Comparison of ENCODE assay signal across 8 cellular contexts in genomic region chr6:32944265-32944664, GRCh38. TPM values are rescaled to one million over a fixed set of nuclear protein-coding genes. Genes with fewer than 3 reads are reported as not detected.
DNase-seq lines count a peak whose midpoint lies in the region; ATAC-seq and TF ChIP-seq lines count a peak whose summit lies in the region.

No MANE protein-coding gene starts in this region.

- H3K4me1 ChIP-seq in right cardiac atrium (ENCODE audit: control insufficient read depth, insufficient read depth, low read length), result peaks cover 2% of the 10 kb centered on the region
- H3K4me1 ChIP-seq in mesendoderm (ENCODE audit: control insufficient read depth, low read depth, low read length), result no peaks in the 10 kb centered on the region

- no peaks in the 10 kb centered on the region for H3K79me1 ChIP-seq in mesendoderm (ENCODE audit: low read length)

- H2AFZ ChIP-seq in SU-DHL-6 (ENCODE audit: low read depth, low read length, severe bottlenecking), result no peak overlapping the region

- TF ChIP-seq CTCF in SU-DHL-6 (IDR thresholded peaks at IDR 0.05; ENCODE audit: insufficient read depth, low read length, poor library complexity, severe bottlenecking), result no peak

- peaks cover 38% of the 10 kb centered on the region for H3K79me2 ChIP-seq in SU-DHL-6 (ENCODE audit: insufficient read depth, low read length)
- no peaks in the 10 kb centered on the region for H3K79me2 ChIP-seq in mesendoderm (ENCODE audit: control insufficient read depth, insufficient read depth, low read length)

- ATAC-seq in GM19025 (IDR thresholded peaks at IDR 0.05; ENCODE audit: low read depth, unreplicated experiment) (peak; percentile 35), HG02973 (IDR thresholded peaks at IDR 0.05; ENCODE audit: unreplicated experiment) (peak; percentile 40), right cardiac atrium (peak; percentile 31 to 47), HG03457 (IDR thresholded peaks at IDR 0.05; ENCODE audit: unreplicated experiment) (no peak)

- H3K4me2 ChIP-seq in SU-DHL-6 (ENCODE audit: low read depth, low read length, poor library complexity, severe bottlenecking) (peak overlapping the region; percentile 72), mesendoderm (ENCODE audit: low read length) (no peak overlapping the region)

- H4K20me1 ChIP-seq in SU-DHL-6 (ENCODE audit: low read depth, low read length), result no peaks in the 10 kb centered on the region

- H3K9me3 ChIP-seq in SU-DHL-6 (ENCODE audit: insufficient read depth, low read length), result no peaks in the 10 kb centered on the region
- no peaks in the 10 kb centered on the region for H3K9me3 ChIP-seq in right cardiac atrium (ENCODE audit: control insufficient read depth, low read length)

- H3K4ac ChIP-seq in mesendoderm (ENCODE audit: low read depth, low read length), result no peak overlapping the region

- no peak overlapping the region for H4K8ac ChIP-seq in mesendoderm (ENCODE audit: low read depth, low read length)

- intact Hi-C loops in right cardiac atrium (cut with DNase I), result no loop called here

- WGBS in right cardiac atrium, result 46% methylated on average over 1 of the region's 1 CpG
- WGBS in mesendoderm (ENCODE audit: extremely low coverage, insufficient coverage, low lambda C conversion rate), result no CpG with 5 or more reads among the region's 1 CpG

- no peak overlapping the region for H3K56ac ChIP-seq in mesendoderm (ENCODE audit: low read length)

- H3K9ac ChIP-seq in SU-DHL-6 (ENCODE audit: low read length) (peak overlapping the region; percentile 63), mesendoderm (ENCODE audit: low read length) (no peak overlapping the region)

- peak overlapping the region; percentile 97 for H3K27ac ChIP-seq in SU-DHL-6 (ENCODE audit: low read depth, low read length)
- H3K27ac ChIP-seq in right cardiac atrium (ENCODE audit: low read length), result no peak overlapping the region
- no peak overlapping the region for H3K27ac ChIP-seq in mesendoderm (ENCODE audit: low read depth, low read length)

- peaks cover 78% of the 10 kb centered on the region for H3F3A ChIP-seq in SU-DHL-6 (ENCODE audit: insufficient read depth)

- no peak overlapping the region for H2BK5ac ChIP-seq in mesendoderm (ENCODE audit: low read length)

- no peaks in the 10 kb centered on the region for H3K27me3 ChIP-seq in SU-DHL-6 (ENCODE audit: low read length)
- H3K27me3 ChIP-seq in right cardiac atrium (ENCODE audit: control insufficient read depth, insufficient read depth), result no peaks in the 10 kb centered on the region
- no peaks in the 10 kb centered on the region for H3K27me3 ChIP-seq in H7 (ENCODE audit: control insufficient read depth, insufficient read depth, low read length)
- H3K27me3 ChIP-seq in mesendoderm (ENCODE audit: insufficient read depth, low read length, poor library complexity), result no peaks in the 10 kb centered on the region

- peaks cover 7% of the 10 kb centered on the region; the same call in 1 of the 2 replicates for H3K36me3 ChIP-seq in SU-DHL-6 (ENCODE audit: low read length)
- no peaks in the 10 kb centered on the region for H3K36me3 ChIP-seq in H7 (replicated peaks; ENCODE audit: control insufficient read depth, insufficient read depth, low read length)
- no peaks in the 10 kb centered on the region for H3K36me3 ChIP-seq in mesendoderm (ENCODE audit: control insufficient read depth, insufficient read depth, low read length)

- no peak overlapping the region for H2AK5ac ChIP-seq in mesendoderm (ENCODE audit: low read length)

- H3K4me3 ChIP-seq in SU-DHL-6 (ENCODE audit: insufficient read depth, low read length, poor library complexity, severe bottlenecking) (peak overlapping the region; percentile 46), right cardiac atrium (ENCODE audit: low read length) (peak overlapping the region; percentile 4), H7 (ENCODE audit: insufficient read depth, low read depth, low read length) (no peak overlapping the region), mesendoderm (ENCODE audit: low read length) (no peak overlapping the region)

- no peak overlapping the region for H4K5ac ChIP-seq in mesendoderm (ENCODE audit: low read length)

- H2BK15ac ChIP-seq in mesendoderm (replicated peaks; ENCODE audit: low read depth), result no peak overlapping the region

- DNase-seq in right cardiac atrium (peak in 2 of 3 donors; percentile 49 to 57), H7 (no peak), mesendoderm (no peak), HK-2 (ENCODE audit: unreplicated experiment) (no peak)

- H3K23ac ChIP-seq in mesendoderm (ENCODE audit: low read length), result no peak overlapping the region

- H3K18ac ChIP-seq in mesendoderm (ENCODE audit: low read length), result no peak overlapping the region

- no peaks in the 10 kb centered on the region for H3K9me2 ChIP-seq in SU-DHL-6 (replicated peaks; ENCODE audit: insufficient read depth, low read length)

- H2BK120ac ChIP-seq in mesendoderm (ENCODE audit: low read depth, low read length), result no peak overlapping the region

RNA-seq across cellular contexts. Expression of gene HLA-DMB, which starts 3.4 kb away (rescaled TPM):
- total RNA-seq in right cardiac atrium, result 10 to 100 TPM in 3 of 4 donors, 1 to 10 TPM in 1; 8.5 to 15.7 (median 12.4) TPM
- 6.0 TPM for polyA plus RNA-seq in right cardiac atrium
- total RNA-seq in H7 (2014; rRNA removed; shearing (Covaris generic)), result 0.17 and 0.55 TPM in 2 replicates
- 1.4 TPM for polyA plus RNA-seq in mesendoderm (2013, experiment 1 of 2)
- polyA plus RNA-seq in mesendoderm (2013, experiment 2 of 2), result 1.1 TPM

RNA-seq across cellular contexts. Expression of gene HLA-DMA, which starts 8.6 kb away (rescaled TPM):
- 10 to 100 TPM; 16.2 to 26.6 (median 17.3) TPM for total RNA-seq in right cardiac atrium
- polyA plus RNA-seq in right cardiac atrium, result 20.9 TPM
- total RNA-seq in H7 (2014; rRNA removed; shearing (Covaris generic)), result 1.9 and 4.1 TPM in 2 replicates
- polyA plus RNA-seq in mesendoderm (2013, experiment 1 of 2), result 10.8 TPM
- 9.8 TPM for polyA plus RNA-seq in mesendoderm (2013, experiment 2 of 2)

RNA-seq across cellular contexts. Expression of gene BRD2, which starts 24.1 kb away (rescaled TPM):
- total RNA-seq in right cardiac atrium, result 100 to 1,000 TPM in 1 of 4 donors, 10 to 100 TPM in 3; 82.6 to 100 (median 86.9) TPM
- polyA plus RNA-seq in right cardiac atrium, result 73.1 TPM
- 121 and 182 TPM in 2 replicates for total RNA-seq in H7 (2014; rRNA removed; shearing (Covaris generic))
- polyA plus RNA-seq in mesendoderm (2013, experiment 1 of 2), result 162 TPM
- 162 TPM for polyA plus RNA-seq in mesendoderm (2013, experiment 2 of 2)

Comparison
In these comparisons a context has a peak if more than half of its experiments do, and no peak if none do; other contexts are left out.
1. H3K4me3 ChIP-seq: peak in SU-DHL-6 (single experiment) and right cardiac atrium (single experiment); none in H7 (single experiment) and mesendoderm (single experiment).
2. DNase-seq: peak in right cardiac atrium (2 of 3); none in H7 (single experiment), mesendoderm (single experiment) and HK-2 (single experiment).